9 cellular contexts compared by ENCODE assay signal in the genomic region with DNA sequence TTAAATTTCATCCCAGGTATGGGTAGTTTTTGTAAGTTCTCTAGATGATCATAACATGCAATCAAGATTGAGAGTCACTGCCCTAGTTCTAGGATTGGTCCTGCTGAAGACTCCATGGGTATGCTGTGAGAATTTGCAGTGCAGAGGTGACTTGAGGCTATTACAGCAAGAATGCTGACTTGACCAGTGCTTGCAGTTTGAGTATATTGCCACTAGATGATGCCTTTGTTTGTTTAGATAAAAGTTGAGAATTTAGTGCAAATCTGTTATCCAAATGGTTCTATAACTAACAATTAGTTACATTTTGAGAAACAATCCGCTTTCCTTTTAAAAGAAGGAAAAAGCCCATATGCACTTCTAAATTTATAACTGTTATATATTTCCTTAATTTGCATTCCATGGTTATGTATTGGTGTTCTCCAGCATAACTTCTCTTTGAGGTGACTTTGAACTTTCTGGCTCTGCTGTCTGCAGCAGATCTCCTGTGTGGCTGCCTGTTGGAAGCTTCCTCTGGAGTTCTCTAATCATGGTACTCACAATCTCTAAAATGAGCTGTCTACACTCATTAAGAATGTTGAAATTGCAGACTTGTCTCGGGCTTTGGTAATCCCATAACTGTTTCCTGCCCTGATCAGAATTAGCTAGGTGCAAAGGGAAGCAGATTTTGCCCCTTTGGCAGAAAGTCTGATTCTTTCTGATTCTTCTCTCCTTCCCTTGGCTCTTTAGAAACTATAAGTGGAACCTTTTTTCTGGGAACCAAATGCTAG. TPM values are rescaled to one million over a fixed set of nuclear protein-coding genes. Genes with fewer than 3 reads are reported as not detected.
DNase-seq lines count a peak whose midpoint lies in the region; ATAC-seq and TF ChIP-seq lines count a peak whose summit lies in the region.
"Had no signal": no experiment of that assay in that cellular context is flagged by ENCODE, and none has a peak within 500 bp of the region (broad histone marks: within the 10 kb centered on the region; RNA-seq: fewer than 3 reads in every experiment).

No MANE protein-coding gene starts in this region.

- H3K4me3 ChIP-seq in HFF-Myc (replicated peaks; ENCODE audit: low read depth, low read length) (no peak overlapping the region), ascending aorta (no peak overlapping the region)
- H3K4me3 ChIP-seq: SK-N-MC had no signal

- H3K36me3 ChIP-seq in ascending aorta, result no peaks in the 10 kb centered on the region

- H3K9me3 ChIP-seq in ascending aorta, result no peaks in the 10 kb centered on the region

- DNase-seq in Calu3 (no peak), HFF-Myc (ENCODE audit: extremely low read depth, low read depth) (no peak), activated B cell treated with CpG ODN at 0.5 μM for 24 hours (no peak), left colon (no peak), ascending aorta (ENCODE audit: low spot score in 2 of 2) (no peak)
- no peak for DNase-seq in T-helper 2 cell treated with Interferon-gamma antibody and Interleukin-4, amounts not matched to agents 5 μg/mL and 100 μg/mL, for 36 hours (ENCODE audit: low spot score)
- DNase-seq in NK-92 treated with Interleukin-12 subunit alpha and Interleukin-12 subunit beta, amount 100 ng/mL, for 24 hours (lab: John Stamatoyannopoulos, UW), result no peak

- CTCF ChIA-PET in Calu3 (lab: Charles Lee), result no interaction called here
- CTCF ChIA-PET in activated B cell treated with CpG ODN at 0.5 μM for 24 hours (lab: Charles Lee), result interaction anchor here (1.6 kb wide), 1 partner anchor 131 kb away, joined by 10 read pairs; no protein-coding TSS in a partner anchor

- no peak overlapping the region for H3K27ac ChIP-seq in ascending aorta
- H3K27ac ChIP-seq: SK-N-MC had no signal

- BruUV-seq in Calu3 (replicated peaks; lab: Mats Ljungman, UMichigan), result no TSS peak

- no peaks in the 10 kb centered on the region for H3K27me3 ChIP-seq in ascending aorta

- intact Hi-C loops in Calu3 (cut with micrococcal nuclease; ENCODE audit: unreplicated experiment) (no loop called here), activated B cell treated with CpG ODN at 0.5 μM for 24 hours (cut with micrococcal nuclease) (no loop called here), left colon (cut with DNase I, micrococcal nuclease) (no loop called here), ascending aorta (cut with DNase I) (no loop called here)

- no peaks in the 10 kb centered on the region for H3K9me3 Mint-ChIP-seq in Calu3 (ENCODE audit: low read depth, unreplicated experiment)
- H3K9me3 Mint-ChIP-seq in activated B cell treated with CpG ODN at 0.5 μM for 24 hours, result no peaks in the 10 kb centered on the region
- H3K9me3 Mint-ChIP-seq in T-helper 2 cell treated with Interferon-gamma antibody and Interleukin-4, amounts not matched to agents 5 μg/mL and 100 μg/mL, for 36 hours, result no peaks in the 10 kb centered on the region

- POLR2A ChIA-PET in activated B cell treated with CpG ODN at 0.5 μM for 24 hours (lab: Charles Lee), result no interaction called here

- no peaks in the 10 kb centered on the region for H3K4me1 ChIP-seq in ascending aorta

- no peaks in the 10 kb centered on the region for H3K27me3 Mint-ChIP-seq in Calu3 (ENCODE audit: unreplicated experiment)
- H3K27me3 Mint-ChIP-seq in activated B cell treated with CpG ODN at 0.5 μM for 24 hours, result no peaks in the 10 kb centered on the region
- H3K27me3 Mint-ChIP-seq in T-helper 2 cell treated with Interferon-gamma antibody and Interleukin-4, amounts not matched to agents 5 μg/mL and 100 μg/mL, for 36 hours (ENCODE audit: low read depth), result no peaks in the 10 kb centered on the region

- no peak overlapping the region for H3K27ac Mint-ChIP-seq in Calu3 (ENCODE audit: unreplicated experiment)
- H3K27ac Mint-ChIP-seq in activated B cell treated with CpG ODN at 0.5 μM for 24 hours, result no peak overlapping the region
- H3K27ac Mint-ChIP-seq in T-helper 2 cell treated with Interferon-gamma antibody and Interleukin-4, amounts not matched to agents 5 μg/mL and 100 μg/mL, for 36 hours, result no peak overlapping the region

- H3K4me1 Mint-ChIP-seq in Calu3 (ENCODE audit: low read depth, unreplicated experiment) (no peaks in the 10 kb centered on the region), activated B cell treated with CpG ODN at 0.5 μM for 24 hours (peaks cover under 1% of the 10 kb centered on the region)
- peaks cover 5% of the 10 kb centered on the region for H3K4me1 Mint-ChIP-seq in T-helper 2 cell treated with Interferon-gamma antibody and Interleukin-4, amounts not matched to agents 5 μg/mL and 100 μg/mL, for 36 hours (ENCODE audit: low read depth)

- H3K36me3 Mint-ChIP-seq in Calu3 (ENCODE audit: insufficient read depth, unreplicated experiment), result no peaks in the 10 kb centered on the region
- no peaks in the 10 kb centered on the region for H3K36me3 Mint-ChIP-seq in activated B cell treated with CpG ODN at 0.5 μM for 24 hours (ENCODE audit: low read depth)
- peaks cover 47% of the 10 kb centered on the region for H3K36me3 Mint-ChIP-seq in T-helper 2 cell treated with Interferon-gamma antibody and Interleukin-4, amounts not matched to agents 5 μg/mL and 100 μg/mL, for 36 hours (ENCODE audit: low read depth)

- TF ChIP-seq CTCF in Calu3 (IDR thresholded peaks at IDR 0.05; ENCODE audit: unreplicated experiment), result peak; percentile 20
- peak; percentile 45 for TF ChIP-seq CTCF in HFF-Myc (IDR thresholded peaks at IDR 0.05; ENCODE audit: low read depth, low read length, missing control alignments)
- TF ChIP-seq CTCF in activated B cell treated with CpG ODN at 0.5 μM for 24 hours (IDR thresholded peaks at IDR 0.05), result no peak
- TF ChIP-seq CTCF in ascending aorta (IDR thresholded peaks at IDR 0.05), result peak in 1 of 3 experiments; percentile 26

- H3K4me3 Mint-ChIP-seq in Calu3 (ENCODE audit: low read depth, unreplicated experiment) (no peak overlapping the region), activated B cell treated with CpG ODN at 0.5 μM for 24 hours (no peak overlapping the region)
- no peak overlapping the region for H3K4me3 Mint-ChIP-seq in T-helper 2 cell treated with Interferon-gamma antibody and Interleukin-4, amounts not matched to agents 5 μg/mL and 100 μg/mL, for 36 hours

- ATAC-seq in activated B cell treated with CpG ODN at 0.5 μM for 24 hours (ENCODE audit: low read depth) (peak; percentile 47), left colon (peak; percentile 65), HG03457 (IDR thresholded peaks at IDR 0.05; ENCODE audit: unreplicated experiment) (no peak)

RNA-seq across cellular contexts. Expression of a gene that starts 24.9 kb away (rescaled TPM):
- total RNA-seq in Calu3 (2022) (18.3 and 20.8 TPM in 2 replicates), activated B cell treated with CpG ODN at 0.5 μM for 24 hours (0.76 and 1.2 TPM in 2 replicates), left colon (1 to 10 TPM; 5.2 to 9.9 TPM), ascending aorta (not detected)
